In the genomic region with DNA sequence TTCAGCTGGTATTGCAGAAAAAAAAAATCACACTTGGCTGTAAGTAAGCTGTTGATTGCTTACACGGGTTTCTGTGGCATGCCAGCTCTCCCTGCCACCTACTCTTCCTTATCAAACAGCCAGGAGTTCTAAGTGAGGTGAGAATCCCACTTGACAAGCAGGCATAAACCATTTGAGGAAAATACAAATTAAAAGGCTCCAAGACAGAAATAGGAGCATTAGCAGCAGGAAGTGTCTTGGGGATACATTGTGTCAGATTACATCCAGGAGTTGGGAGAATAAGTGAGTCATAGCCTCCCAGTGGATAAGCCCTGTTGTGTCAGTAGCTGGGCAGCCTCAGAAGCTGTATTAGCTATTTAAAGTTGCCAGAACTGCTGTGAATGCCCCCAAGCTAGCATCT, we compare ENCODE assay signal across 11 cellular contexts.
DNase-seq lines count a peak whose midpoint lies in the region; ATAC-seq, FAIRE-seq and TF ChIP-seq lines count a peak whose summit lies in the region.
"Had no signal": no experiment of that assay in that cellular context is flagged by ENCODE, and none has a peak within 500 bp of the region (broad histone marks: within the 10 kb centered on the region; RNA-seq: fewer than 3 reads in every experiment).

No MANE protein-coding gene starts in this region.

- ATAC-seq in GM18907 (IDR thresholded peaks at IDR 0.05; ENCODE audit: unreplicated experiment) = no peak

- 0% methylated on average over 1 of the region's 1 CpG for WGBS in mesenchymal stem cell

- peak; percentile 23 for DNase-seq in Caki2 (ENCODE audit: low read depth)
- peak; percentile 22 for DNase-seq in MG63
- DNase-seq in epithelial cell of esophagus (ENCODE audit: low read depth) = peak; percentile 22
- DNase-seq in mesenchymal stem cell = peak; percentile 89
- DNase-seq in Karpas-422 = no peak
- DNase-seq in posterior vena cava (ENCODE audit: low spot score) = no peak
- DNase-seq in GM12891 (ENCODE audit: insufficient read length, low spot score) = no peak
- DNase-seq: activated T-cell treated with anti-CD3 and anti-CD28 coated beads, Interleukin-2, amount 50 U/mL, for 24 hours; nephron progenitor cell had no signal

- no peak overlapping the region for H3K27ac ChIP-seq in mesenchymal stem cell (ENCODE audit: low read length, poor library complexity, severe bottlenecking)
- H3K27ac ChIP-seq in Karpas-422 (ENCODE audit: low read length) = no peak overlapping the region

- no peak overlapping the region for H2BK12ac ChIP-seq in mesenchymal stem cell (ENCODE audit: low read length in 2 of 2)

- H3K9me3 ChIP-seq in MG63 = no peaks in the 10 kb centered on the region
- peaks cover under 1% of the 10 kb centered on the region for H3K9me3 ChIP-seq in mesenchymal stem cell (ENCODE audit: control insufficient read depth, low read length)
- no peaks in the 10 kb centered on the region for H3K9me3 ChIP-seq in Karpas-422 (ENCODE audit: low read length)

- peak overlapping the region in 1 of 2 experiments; percentile 21 for H3K18ac ChIP-seq in mesenchymal stem cell (ENCODE audit: low read depth in 1 of 2, low read length in 2 of 2)

- H4K8ac ChIP-seq in mesenchymal stem cell (ENCODE audit: low read length) = no peak overlapping the region

- H3K9ac ChIP-seq in mesenchymal stem cell (ENCODE audit: low read length) = no peak overlapping the region
- no peak overlapping the region for H3K9ac ChIP-seq in Karpas-422 (ENCODE audit: low read length)

- no peak overlapping the region for H3K4ac ChIP-seq in mesenchymal stem cell (ENCODE audit: low read depth in 1 of 2, low read length in 2 of 2)

- no peak for TF ChIP-seq CTCF in epithelial cell of esophagus (IDR thresholded peaks at IDR 0.05; ENCODE audit: insufficient read depth, low read depth, low read length, missing control alignments)

- no peaks in the 10 kb centered on the region for H3K27me3 ChIP-seq in MG63
- H3K27me3 ChIP-seq in mesenchymal stem cell (ENCODE audit: control insufficient read depth in 1 of 2, insufficient read depth in 1 of 2, low read length in 2 of 2) = no peaks in the 10 kb centered on the region
- H3K27me3 ChIP-seq in Karpas-422 (ENCODE audit: low read length) = 0 out of 2 replicates have a peak, but pooled peaks cover 2% of the 10 kb centered on the region

- no peak overlapping the region for H2AK5ac ChIP-seq in mesenchymal stem cell (ENCODE audit: low read length, severe bottlenecking)

- H3K4me2 ChIP-seq in mesenchymal stem cell (ENCODE audit: low read length, poor library complexity, severe bottlenecking) (no peak overlapping the region), Karpas-422 (ENCODE audit: low read depth, low read length, poor library complexity, severe bottlenecking) (no peak overlapping the region)

- in situ Hi-C loops in Caki2 (cut with HindIII; ENCODE audit: low pct_unique_long_range_greater_than_20kb, low sequenced_read_pairs) = no loop called here

- H3K79me1 ChIP-seq in mesenchymal stem cell (replicated peaks; ENCODE audit: low read length, poor library complexity, severe bottlenecking) = no peaks in the 10 kb centered on the region

- no peak overlapping the region for H2BK15ac ChIP-seq in mesenchymal stem cell (ENCODE audit: low read depth, poor library complexity, severe bottlenecking)

- no peaks in the 10 kb centered on the region for H3K4me1 ChIP-seq in mesenchymal stem cell (ENCODE audit: control insufficient read depth, insufficient read depth, low read depth, low read length)
- H3K4me1 ChIP-seq in Karpas-422 (ENCODE audit: low read length) = no peaks in the 10 kb centered on the region

- no peak overlapping the region for H2AFZ ChIP-seq in mesenchymal stem cell (ENCODE audit: low read depth, low read length)
- no peak overlapping the region for H2AFZ ChIP-seq in Karpas-422 (ENCODE audit: low read length)

- no peak overlapping the region for H2BK120ac ChIP-seq in mesenchymal stem cell (ENCODE audit: low read depth, low read length)

- no peaks in the 10 kb centered on the region for H4K20me1 ChIP-seq in Karpas-422 (ENCODE audit: insufficient read depth, low read depth, low read length)

- no peaks in the 10 kb centered on the region for H3K9me2 ChIP-seq in Karpas-422 (replicated peaks; ENCODE audit: insufficient read depth, low read length)

- no peak overlapping the region for H3K14ac ChIP-seq in mesenchymal stem cell (ENCODE audit: low read length in 2 of 2)

- FAIRE-seq in GM12891 (lab: Jason Lieb, UNC) = no peak
- FAIRE-seq: TTC549 had no signal

- H3K36me3 ChIP-seq in MG63 (no peaks in the 10 kb centered on the region), mesenchymal stem cell (ENCODE audit: control insufficient read depth in 1 of 2, insufficient read depth in 2 of 2, low read depth in 1 of 2, low read length in 2 of 2) (no peaks in the 10 kb centered on the region), Karpas-422 (ENCODE audit: insufficient read depth, low read length) (no peaks in the 10 kb centered on the region)

- H3K23ac ChIP-seq in mesenchymal stem cell (ENCODE audit: low read length in 2 of 2) = no peak overlapping the region

- TF ChIP-seq POLR2A in GM12891 (IDR thresholded peaks at IDR 0.05; ENCODE audit: low read depth, low read length) = no peak

- no peak overlapping the region for H2BK5ac ChIP-seq in mesenchymal stem cell (ENCODE audit: low read depth, low read length, poor library complexity, severe bottlenecking)

- intact Hi-C loops in posterior vena cava (cut with DNase I) = no loop called here

- H4K91ac ChIP-seq in mesenchymal stem cell (ENCODE audit: low read length) = no peak overlapping the region

- no peak overlapping the region for H3K4me3 ChIP-seq in MG63
- no peak overlapping the region for H3K4me3 ChIP-seq in epithelial cell of esophagus (ENCODE audit: low read length)
- no peak overlapping the region for H3K4me3 ChIP-seq in mesenchymal stem cell (ENCODE audit: insufficient read depth in 1 of 2, low read depth in 1 of 2, low read length in 2 of 2)
- no peak overlapping the region for H3K4me3 ChIP-seq in Karpas-422 (ENCODE audit: low read length)

- H3K79me2 ChIP-seq in Karpas-422 (ENCODE audit: low read length) = no peaks in the 10 kb centered on the region

TF ChIP-seq in GM12891, 5 proteins besides CTCF, POLR2A, EP300 and RAD21:
- TF ChIP-seq PAX5 (IDR thresholded peaks at IDR 0.05; ENCODE audit: insufficient read depth, low read length, severe bottlenecking) = no peak
- no peak for TF ChIP-seq TAF1 (IDR thresholded peaks at IDR 0.05; ENCODE audit: low read depth, low read length)
- TF ChIP-seq POLR2AphosphoS5 (IDR thresholded peaks at IDR 0.05; ENCODE audit: low read depth, low read length) = no peak
- no peak for TF ChIP-seq POU2F2 (IDR thresholded peaks at IDR 0.05; ENCODE audit: low read depth, low read length)

Comparison
In these comparisons a context has a peak if more than half of its experiments do, and no peak if none do; other contexts are left out.
1. DNase-seq: peak in Caki2 (single experiment), MG63 (single experiment), epithelial cell of esophagus (single experiment) and mesenchymal stem cell (single experiment); none in Karpas-422 (single experiment), posterior vena cava (single experiment) and GM12891 (single experiment).